In genomic region chr1:94272388-94272787, GRCh38 we compare ENCODE assay signal across 27 cellular contexts.
"Had no signal": no experiment of that assay in that cellular context is flagged by ENCODE, and none has a peak within 500 bp of the region (broad histone marks: within the 10 kb centered on the region; RNA-seq: fewer than 3 reads in every experiment).

No MANE protein-coding gene starts in this region.

- H3K4me1 ChIP-seq: body of pancreas, lower lobe of right lung, right lobe of liver had no signal

- H3K27ac Mint-ChIP-seq: activated CD4-positive, alpha-beta T cell treated with anti-CD3 and anti-CD28 coated beads, Interleukin-2, amount 10 ng/mL, durations not matched to agents 7 days and 5 days; activated CD8-positive, alpha-beta memory T cell treated with anti-CD3 and anti-CD28 coated beads, Interleukin-2, amount 10 ng/mL, durations not matched to agents 7 days and 5 days; activated CD8-positive, alpha-beta T cell treated with anti-CD3 and anti-CD28 coated beads for 36 hours; natural killer cell had no signal

- H3K9me3 ChIP-seq: body of pancreas, esophagus muscularis mucosa, heart left ventricle, lower lobe of right lung, neutrophil, right lobe of liver, transverse colon had no signal

- H3K9me3 Mint-ChIP-seq: activated CD4-positive, alpha-beta T cell treated with anti-CD3 and anti-CD28 coated beads, Interleukin-2, amount 10 ng/mL, durations not matched to agents 7 days and 5 days; activated CD8-positive, alpha-beta T cell treated with anti-CD3 and anti-CD28 coated beads for 36 hours; natural killer cell had no signal

- H3K27ac ChIP-seq: body of pancreas, esophagus muscularis mucosa, heart left ventricle, lower lobe of right lung, neutrophil, right lobe of liver, skin epidermis, transverse colon, WERI-Rb-1 had no signal

- H3K36me3 Mint-ChIP-seq: activated CD8-positive, alpha-beta memory T cell treated with anti-CD3 and anti-CD28 coated beads, Interleukin-2, amount 10 ng/mL, durations not matched to agents 7 days and 5 days; natural killer cell had no signal

- H3K36me3 ChIP-seq: esophagus muscularis mucosa, heart left ventricle, lower lobe of right lung, neutrophil, right lobe of liver, transverse colon, WERI-Rb-1 had no signal

- H3K4me3 Mint-ChIP-seq: activated CD4-positive, alpha-beta T cell treated with anti-CD3 and anti-CD28 coated beads, Interleukin-2, amount 10 ng/mL, durations not matched to agents 7 days and 5 days; activated CD8-positive, alpha-beta memory T cell treated with anti-CD3 and anti-CD28 coated beads, Interleukin-2, amount 10 ng/mL, durations not matched to agents 7 days and 5 days; activated CD8-positive, alpha-beta T cell treated with anti-CD3 and anti-CD28 coated beads for 36 hours; natural killer cell had no signal

- H3K4me3 ChIP-seq: body of pancreas, esophagus muscularis mucosa, heart left ventricle, lower lobe of right lung, right lobe of liver, skin epidermis, transverse colon had no signal

- DNase-seq: activated CD4-positive, alpha-beta T cell treated with anti-CD3 and anti-CD28 coated beads, Interleukin-2, amount 10 ng/mL, durations not matched to agents 7 days and 5 days; activated CD4-positive, CD25-positive, alpha-beta regulatory T cell treated with anti-CD3 and anti-CD28 coated beads, Interleukin-2, amount 50 U/mL, for 72 hours; activated CD8-positive, alpha-beta memory T cell treated with anti-CD3 and anti-CD28 coated beads, Interleukin-2, amount 10 ng/mL, durations not matched to agents 7 days and 5 days; activated CD8-positive, alpha-beta T cell treated with anti-CD3 and anti-CD28 coated beads for 36 hours; activated gamma-delta T cell; activated naive CD4-positive, alpha-beta T cell treated with anti-CD3 and anti-CD28 coated beads, Interleukin-2, amount 50 U/mL, for 16 hours; activated T-cell treated with anti-CD3 and anti-CD28 coated beads for 4 hours; anterior cingulate cortex; central memory CD4-positive, alpha-beta T cell; dermis blood vessel endothelial cell; effector CD8-positive, alpha-beta T cell; heart left ventricle; islet precursor cell; left colon; lower lobe of right lung; natural killer cell; right lobe of liver; stimulated activated CD4-positive, alpha-beta T cell treated with anti-CD3 and anti-CD28 coated beads, Interleukin-1b, Interleukin-23, amount 100 ng/mL, for 48 hours; T-helper 1 cell; transverse colon; WERI-Rb-1 had no signal

- H3K4me1 Mint-ChIP-seq: activated CD4-positive, alpha-beta T cell treated with anti-CD3 and anti-CD28 coated beads, Interleukin-2, amount 10 ng/mL, durations not matched to agents 7 days and 5 days; activated CD8-positive, alpha-beta memory T cell treated with anti-CD3 and anti-CD28 coated beads, Interleukin-2, amount 10 ng/mL, durations not matched to agents 7 days and 5 days; natural killer cell had no signal

- H3K27me3 ChIP-seq: body of pancreas, esophagus muscularis mucosa, heart left ventricle, neutrophil, right lobe of liver, transverse colon had no signal

- FAIRE-seq: TTC549, urothelium cell line had no signal

- ATAC-seq: activated CD8-positive, alpha-beta memory T cell treated with anti-CD3 and anti-CD28 coated beads, Interleukin-2, amount 10 ng/mL, durations not matched to agents 7 days and 5 days; activated CD8-positive, alpha-beta T cell treated with anti-CD3 and anti-CD28 coated beads for 36 hours; body of pancreas; heart left ventricle; left colon; lower lobe of right lung; natural killer cell; right lobe of liver had no signal
